8 cellular contexts compared by ENCODE assay signal in genomic region chr17:6473128-6473767, GRCh38. TPM values are rescaled to one million over a fixed set of nuclear protein-coding genes. Genes with fewer than 3 reads are reported as not detected.
DNase-seq lines count a peak whose midpoint lies in the region; ATAC-seq and TF ChIP-seq lines count a peak whose summit lies in the region.

No MANE protein-coding gene starts in this region.

- H3K27me3 Mint-ChIP-seq in T-helper 17 cell = peaks cover 23% of the 10 kb centered on the region

- peak; percentile 69 for ATAC-seq in T-helper 17 cell
- ATAC-seq in left ventricle myocardium superior = peak; percentile 78
- no peak for ATAC-seq in GM18502 (IDR thresholded peaks at IDR 0.05; ENCODE audit: poor library complexity, unreplicated experiment)
- ATAC-seq in HG03439 (IDR thresholded peaks at IDR 0.05; ENCODE audit: unreplicated experiment) = no peak

- no peaks in the 10 kb centered on the region for H3K36me3 Mint-ChIP-seq in T-helper 17 cell (ENCODE audit: low read depth)

- DNase-seq in DMS79 treated with DMSO at 0.1 percent for 48 hours (lab: John Stamatoyannopoulos, UW) (peak; percentile 31), T-helper 17 cell (peak; percentile 38 to 59 (median 48)), amygdala (lab: John Stamatoyannopoulos, UW) (peak in 51 of 56 donors; percentile 7 to 79 (median 51)), left ventricle myocardium superior (peak; percentile 80), retinal pigment epithelial cell (ENCODE audit: low read depth) (no peak)

- no peak overlapping the region for H3K27ac Mint-ChIP-seq in T-helper 17 cell

- intact Hi-C loops in left ventricle myocardium superior (cut with micrococcal nuclease) = no loop called here

- H3K9me3 ChIP-seq in T-helper 17 cell (ENCODE audit: control insufficient read depth, low read length, poor library complexity, severe bottlenecking) = no peaks in the 10 kb centered on the region

- no peak overlapping the region for H3K4me3 Mint-ChIP-seq in T-helper 17 cell

- TF ChIP-seq CTCF in LNCAP (IDR thresholded peaks at IDR 0.05) (peak; percentile 92), retinal pigment epithelial cell (conservative IDR thresholded peaks at IDR 0.05; ENCODE audit: low read depth, low read length) (peak; percentile 99)

- H3K4me1 Mint-ChIP-seq in T-helper 17 cell = peaks cover 6% of the 10 kb centered on the region

- H3K4me3 ChIP-seq in retinal pigment epithelial cell (ENCODE audit: low read length) = no peak overlapping the region

RNA-seq across cellular contexts. Expression of gene PIMREG, which starts 29.0 kb away (rescaled TPM):
- not detected for total RNA-seq in T-helper 17 cell
- total RNA-seq in left ventricle myocardium superior = not detected

RNA-seq across cellular contexts. Expression of gene AIPL1, which starts 38.3 kb away (rescaled TPM):
- total RNA-seq in T-helper 17 cell (not detected), left ventricle myocardium superior (not detected)

Comparison
In these comparisons a context has a peak if more than half of its experiments do, and no peak if none do; other contexts are left out.
1. ATAC-seq: peak in T-helper 17 cell (single experiment) and left ventricle myocardium superior (single experiment); none in GM18502 (single experiment) and HG03439 (single experiment).